ENCODE assay signal across 1 cellular context in the genomic region with DNA sequence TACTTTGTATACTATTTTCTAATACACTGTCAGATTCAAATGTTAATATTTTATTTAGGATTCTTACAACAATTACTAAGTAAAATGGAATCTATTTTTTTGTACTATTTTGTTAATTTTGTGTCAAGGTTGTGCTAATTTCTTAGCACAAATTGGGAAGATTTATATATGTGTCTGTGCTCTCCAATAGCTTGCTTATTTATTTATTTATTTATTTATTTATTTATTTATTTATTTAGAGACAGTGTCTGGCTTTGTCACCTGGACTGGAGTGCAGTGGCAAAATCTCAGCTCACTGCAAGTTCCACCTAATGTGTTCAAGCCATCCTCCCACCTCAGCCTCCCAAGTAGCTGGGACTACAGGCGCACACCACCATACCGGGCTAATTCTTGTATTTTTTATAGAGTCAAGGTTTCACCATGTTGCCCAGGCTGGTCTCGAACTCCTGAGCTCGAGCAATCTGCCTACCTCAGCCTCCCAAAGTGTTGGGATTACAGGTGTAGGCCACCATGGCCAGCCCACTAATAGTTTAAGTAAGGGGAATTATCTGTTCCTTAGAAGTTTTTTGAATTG.
TF ChIP-seq lines count a peak whose summit lies in the region.

No MANE protein-coding gene starts in this region.

TF ChIP-seq in HEK293, 187 proteins besides CTCF, POLR2A, EP300 and RAD21 (continued from another document):
- TF ChIP-seq, protein P1, sequence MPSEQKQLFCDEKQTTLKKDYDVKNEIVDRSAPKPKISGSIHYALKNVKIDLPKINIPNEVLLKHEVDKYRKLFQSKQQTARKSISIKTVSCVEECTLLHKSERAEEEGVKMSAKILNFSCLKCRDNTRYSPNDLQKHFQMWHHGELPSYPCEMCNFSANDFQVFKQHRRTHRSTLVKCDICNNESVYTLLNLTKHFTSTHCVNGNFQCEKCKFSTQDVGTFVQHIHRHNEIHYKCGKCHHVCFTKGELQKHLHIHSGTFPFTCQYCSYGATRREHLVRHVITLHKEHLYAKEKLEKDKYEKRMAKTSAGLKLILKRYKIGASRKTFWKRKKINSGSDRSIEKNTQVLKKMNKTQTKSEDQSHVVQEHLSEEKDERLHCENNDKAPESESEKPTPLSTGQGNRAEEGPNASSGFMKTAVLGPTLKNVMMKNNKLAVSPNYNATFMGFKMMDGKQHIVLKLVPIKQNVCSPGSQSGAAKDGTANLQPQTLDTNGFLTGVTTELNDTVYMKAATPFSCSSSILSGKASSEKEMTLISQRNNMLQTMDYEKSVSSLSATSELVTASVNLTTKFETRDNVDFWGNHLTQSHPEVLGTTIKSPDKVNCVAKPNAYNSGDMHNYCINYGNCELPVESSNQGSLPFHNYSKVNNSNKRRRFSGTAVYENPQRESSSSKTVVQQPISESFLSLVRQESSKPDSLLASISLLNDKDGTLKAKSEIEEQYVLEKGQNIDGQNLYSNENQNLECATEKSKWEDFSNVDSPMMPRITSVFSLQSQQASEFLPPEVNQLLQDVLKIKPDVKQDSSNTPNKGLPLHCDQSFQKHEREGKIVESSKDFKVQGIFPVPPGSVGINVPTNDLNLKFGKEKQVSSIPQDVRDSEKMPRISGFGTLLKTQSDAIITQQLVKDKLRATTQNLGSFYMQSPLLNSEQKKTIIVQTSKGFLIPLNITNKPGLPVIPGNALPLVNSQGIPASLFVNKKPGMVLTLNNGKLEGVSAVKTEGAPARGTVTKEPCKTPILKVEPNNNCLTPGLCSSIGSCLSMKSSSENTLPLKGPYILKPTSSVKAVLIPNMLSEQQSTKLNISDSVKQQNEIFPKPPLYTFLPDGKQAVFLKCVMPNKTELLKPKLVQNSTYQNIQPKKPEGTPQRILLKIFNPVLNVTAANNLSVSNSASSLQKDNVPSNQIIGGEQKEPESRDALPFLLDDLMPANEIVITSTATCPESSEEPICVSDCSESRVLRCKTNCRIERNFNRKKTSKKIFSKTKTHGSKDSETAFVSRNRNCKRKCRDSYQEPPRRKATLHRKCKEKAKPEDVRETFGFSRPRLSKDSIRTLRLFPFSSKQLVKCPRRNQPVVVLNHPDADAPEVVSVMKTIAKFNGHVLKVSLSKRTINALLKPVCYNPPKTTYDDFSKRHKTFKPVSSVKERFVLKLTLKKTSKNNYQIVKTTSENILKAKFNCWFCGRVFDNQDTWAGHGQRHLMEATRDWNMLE (tag by site-specific recombination; conservative IDR thresholded peaks at IDR 0.05; ENCODE audit: low read depth), result peak; percentile 88
- peak; percentile 59 for TF ChIP-seq ZBTB8A (tag by site-specific recombination; IDR thresholded peaks at IDR 0.05)
- no peak for TF ChIP-seq TRIM28 (IDR thresholded peaks at IDR 0.05; ENCODE audit: borderline replicate concordance, low read length)
- TF ChIP-seq ZNF530 (tag by site-specific recombination; IDR thresholded peaks at IDR 0.05; ENCODE audit: low read depth), result no peak
- peak; percentile 68; the same call in 1 of the 2 replicates for TF ChIP-seq ZNF19 (tag by site-specific recombination; IDR thresholded peaks at IDR 0.05; ENCODE audit: low read depth)
- TF ChIP-seq ZNF664 (tag by site-specific recombination; IDR thresholded peaks at IDR 0.05), result peak; percentile 71
- 0 out of 2 replicates have a peak, but pooled peaks have one; percentile 70 for TF ChIP-seq ZNF292 (tag by site-specific recombination; IDR thresholded peaks at IDR 0.05; ENCODE audit: borderline replicate concordance, low read depth)
- TF ChIP-seq ZXDB (tag by site-specific recombination; IDR thresholded peaks at IDR 0.05), result peak; percentile 61; the same call in 1 of the 2 replicates
- peak; percentile 89 for TF ChIP-seq ZNF394 (tag by site-specific recombination; IDR thresholded peaks at IDR 0.05; ENCODE audit: borderline replicate concordance)
- TF ChIP-seq ZNF704 (tag by site-specific recombination; IDR thresholded peaks at IDR 0.05), result no peak
- TF ChIP-seq GLI2 (tag by site-specific recombination; IDR thresholded peaks at IDR 0.05; ENCODE audit: borderline replicate concordance, low read depth), result peak; percentile 8; the same call in 1 of the 2 replicates
- TF ChIP-seq ZNF654 (tag by site-specific recombination; IDR thresholded peaks at IDR 0.05; ENCODE audit: low read depth), result peak; percentile 10; the same call in 1 of the 2 replicates
- TF ChIP-seq ZNF341 (tag by site-specific recombination; IDR thresholded peaks at IDR 0.05; ENCODE audit: low read depth), result 0 out of 2 replicates have a peak, but pooled peaks have one; percentile 12
- TF ChIP-seq ZNF571 (tag by site-specific recombination; IDR thresholded peaks at IDR 0.05), result no peak
- 0 out of 2 replicates have a peak, but pooled peaks have one; percentile 43 for TF ChIP-seq ZNF433 (tag by site-specific recombination; IDR thresholded peaks at IDR 0.05; ENCODE audit: low read depth)
- peak; percentile 74 for TF ChIP-seq ZBTB11 (tag by site-specific recombination; conservative IDR thresholded peaks at IDR 0.05; ENCODE audit: low read depth)
- no peak for TF ChIP-seq ZNF747 (tag by site-specific recombination; IDR thresholded peaks at IDR 0.05)
- peak; percentile 68; the same call in 1 of the 2 replicates for TF ChIP-seq ZNF140 (tag by site-specific recombination; IDR thresholded peaks at IDR 0.05)
- 0 out of 2 replicates have a peak, but pooled peaks have one; percentile 23 for TF ChIP-seq ZNF404 (tag by site-specific recombination; IDR thresholded peaks at IDR 0.05)
- TF ChIP-seq SP7 (tag by site-specific recombination; IDR thresholded peaks at IDR 0.05), result no peak
- peak; percentile 38; the same call in 1 of the 2 replicates for TF ChIP-seq ZNF223 (tag by site-specific recombination; IDR thresholded peaks at IDR 0.05)
- TF ChIP-seq ZNF202 (tag by site-specific recombination; IDR thresholded peaks at IDR 0.05; ENCODE audit: borderline replicate concordance), result peak; percentile 76; the same call in 1 of the 2 replicates
- peak; percentile 88 for TF ChIP-seq ZNF555 (tag by site-specific recombination; conservative IDR thresholded peaks at IDR 0.05)
- TF ChIP-seq ZNF623 (tag by site-specific recombination; IDR thresholded peaks at IDR 0.05), result peak; percentile 71
- 0 out of 2 replicates have a peak, but pooled peaks have one; percentile 45 for TF ChIP-seq ZBTB21 (tag by site-specific recombination; IDR thresholded peaks at IDR 0.05)
- TF ChIP-seq ZNF510 (tag by site-specific recombination; IDR thresholded peaks at IDR 0.05; ENCODE audit: insufficient replicate concordance), result peak; percentile 58
- 0 out of 2 replicates have a peak, but pooled peaks have one; percentile 51 for TF ChIP-seq ZNF560 (tag by site-specific recombination; IDR thresholded peaks at IDR 0.05; ENCODE audit: borderline replicate concordance)
